ENCODE assay signal across 8 cellular contexts in the genomic region with DNA sequence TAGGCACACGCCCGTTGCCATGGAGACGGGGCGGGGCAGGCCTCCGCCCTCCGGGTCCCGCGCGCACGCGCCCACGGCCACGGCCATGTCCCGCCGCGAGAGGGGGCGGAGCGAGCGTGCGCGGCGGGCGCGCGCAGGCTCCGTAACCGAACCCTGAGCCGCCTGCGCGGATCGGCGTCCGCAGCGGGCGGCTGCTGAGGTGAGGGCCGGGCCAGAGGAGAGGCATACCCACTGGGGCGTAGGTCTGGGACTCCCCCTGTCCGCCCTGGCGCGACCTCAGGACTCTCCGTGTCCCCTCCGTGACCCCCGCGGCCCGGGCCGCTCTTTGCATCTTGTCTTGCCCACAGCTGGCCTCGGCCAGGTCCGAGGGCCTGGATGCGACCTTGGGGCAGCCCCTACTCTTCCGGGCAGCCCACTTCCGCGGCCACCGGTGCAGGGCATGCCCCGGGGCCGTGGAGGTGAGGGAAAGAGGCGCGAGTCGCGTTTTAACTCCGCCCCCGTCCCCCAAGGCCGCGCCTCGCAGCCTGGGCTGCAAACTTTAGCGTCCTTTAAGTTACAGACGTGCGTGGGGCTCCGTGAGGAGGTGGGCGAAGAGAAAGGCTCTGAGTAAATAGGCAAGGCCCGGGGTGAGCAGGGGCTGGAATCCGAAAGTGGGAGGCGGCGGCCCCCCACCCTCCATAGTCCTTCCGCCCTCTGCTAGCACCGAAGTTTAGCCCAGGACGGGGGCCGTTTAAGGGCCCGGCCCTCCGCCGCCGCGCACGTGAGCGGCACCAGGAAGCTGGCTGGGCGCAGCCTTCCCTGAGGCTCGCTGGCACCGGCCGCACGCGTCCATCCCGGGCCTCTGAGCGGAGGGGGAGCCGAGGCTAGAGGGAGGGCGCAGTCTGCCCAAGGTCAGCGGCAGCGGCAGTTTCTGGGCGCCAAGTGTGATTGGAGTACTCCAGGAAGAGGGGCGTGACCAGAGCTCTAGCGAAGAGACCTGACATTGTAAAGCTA. TPM values are rescaled to one million over a fixed set of nuclear protein-coding genes. Genes with fewer than 3 reads are reported as not detected.
DNase-seq lines count a peak whose midpoint lies in the region; ATAC-seq and TF ChIP-seq lines count a peak whose summit lies in the region.

A gene with protein sequence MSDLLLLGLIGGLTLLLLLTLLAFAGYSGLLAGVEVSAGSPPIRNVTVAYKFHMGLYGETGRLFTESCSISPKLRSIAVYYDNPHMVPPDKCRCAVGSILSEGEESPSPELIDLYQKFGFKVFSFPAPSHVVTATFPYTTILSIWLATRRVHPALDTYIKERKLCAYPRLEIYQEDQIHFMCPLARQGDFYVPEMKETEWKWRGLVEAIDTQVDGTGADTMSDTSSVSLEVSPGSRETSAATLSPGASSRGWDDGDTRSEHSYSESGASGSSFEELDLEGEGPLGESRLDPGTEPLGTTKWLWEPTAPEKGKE (plus strand): TSS at position 163 of the 993 bp plus-strand sequence. CDS start 3,053 bp downstream, outside the sequence.

- intact Hi-C loops in Right ventricle myocardium superior (cut with DNase I) = no loop called here
- intact Hi-C loops in tibial artery (cut with DNase I; ENCODE audit: low total_unique reads) = loop anchor here (1.0 to 10.0 kb wide), 2 partner anchors 169 to 277 kb away; a partner anchor contains a TSS

- POLR2A ChIA-PET in activated naive CD8-positive, alpha-beta T cell treated with anti-CD3 and anti-CD28 coated beads, Interleukin-2, amount 10 ng/mL, durations not matched to agents 7 days and 5 days (lab: Charles Lee) = interaction anchor here (0.6 to 7.2 kb wide), 11 partner anchors 10 to 1061 kb away, joined by 3 to 110 read pairs (median 3); a partner anchor contains a TSS

- no peaks in the 10 kb centered on the region for H3K36me3 ChIP-seq in Loucy (ENCODE audit: insufficient read depth, low read length)
- H3K36me3 ChIP-seq in parathyroid adenoma (ENCODE audit: control insufficient read depth, insufficient read depth, low read length) = no peaks in the 10 kb centered on the region
- H3K36me3 ChIP-seq in tibial artery = peaks cover 0 to 24% (median 0%) of the 10 kb centered on the region in 3 donors

- peaks cover 23% of the 10 kb centered on the region for H3K36me3 Mint-ChIP-seq in activated naive CD8-positive, alpha-beta T cell treated with anti-CD3 and anti-CD28 coated beads, Interleukin-2, amount 10 ng/mL, durations not matched to agents 7 days and 5 days

- H3K27me3 Mint-ChIP-seq in activated naive CD8-positive, alpha-beta T cell treated with anti-CD3 and anti-CD28 coated beads, Interleukin-2, amount 10 ng/mL, durations not matched to agents 7 days and 5 days = no peaks in the 10 kb centered on the region

- H3K79me2 ChIP-seq in Loucy (ENCODE audit: insufficient read depth, low read length) (peaks cover 42% of the 10 kb centered on the region), parathyroid adenoma (peaks cover 19% of the 10 kb centered on the region)

- H2AFZ ChIP-seq in Loucy (ENCODE audit: low read length) (peak within 1 kb of the TSS; percentile 76), parathyroid adenoma (peak within 1 kb of the TSS; percentile 99)

- H3K4me3 Mint-ChIP-seq in activated naive CD8-positive, alpha-beta T cell treated with anti-CD3 and anti-CD28 coated beads, Interleukin-2, amount 10 ng/mL, durations not matched to agents 7 days and 5 days = peak within 1 kb of the TSS; percentile 90

- no peaks in the 10 kb centered on the region for H3K9me2 ChIP-seq in Loucy (replicated peaks; ENCODE audit: low read depth, low read length)

- H3F3A ChIP-seq in Loucy (ENCODE audit: low read depth) = no peaks in the 10 kb centered on the region

- no peaks in the 10 kb centered on the region for H3K9me3 ChIP-seq in Loucy (ENCODE audit: insufficient read depth, low read depth, low read length)
- no peaks in the 10 kb centered on the region for H3K9me3 ChIP-seq in parathyroid adenoma (ENCODE audit: control insufficient read depth, low read length)
- no peaks in the 10 kb centered on the region for H3K9me3 ChIP-seq in tibial artery

- H3K4me2 ChIP-seq in Loucy (ENCODE audit: low read depth, low read length, poor library complexity, severe bottlenecking) = peak within 1 kb of the TSS; percentile 79
- H3K4me2 ChIP-seq in parathyroid adenoma (ENCODE audit: low read length) = peak within 1 kb of the TSS; percentile 91

- H3K27ac ChIP-seq in parathyroid adenoma (peak within 1 kb of the TSS; percentile 89), tibial artery (peak within 1 kb of the TSS; percentile 88 to 96)

- H3K9ac ChIP-seq in Loucy (ENCODE audit: low read depth, low read length, poor library complexity, severe bottlenecking) = peak within 1 kb of the TSS; percentile 96
- H3K9ac ChIP-seq in parathyroid adenoma = peak within 1 kb of the TSS; percentile 55

- H3K4me1 ChIP-seq in Loucy (ENCODE audit: insufficient read depth, low read length, poor library complexity, severe bottlenecking) = peaks cover 58% of the 10 kb centered on the region
- H3K4me1 ChIP-seq in parathyroid adenoma = peaks cover 15% of the 10 kb centered on the region
- H3K4me1 ChIP-seq in tibial artery = peaks cover 0 to 55% (median 21%) of the 10 kb centered on the region in 4 donors

- peak; percentile 78 for ATAC-seq in activated naive CD8-positive, alpha-beta T cell treated with anti-CD3 and anti-CD28 coated beads, Interleukin-2, amount 10 ng/mL, durations not matched to agents 7 days and 5 days (ENCODE audit: low read depth)
- ATAC-seq in Right ventricle myocardium superior (ENCODE audit: poor library complexity) = peak; percentile 96

- H3K9me3 Mint-ChIP-seq in activated naive CD8-positive, alpha-beta T cell treated with anti-CD3 and anti-CD28 coated beads, Interleukin-2, amount 10 ng/mL, durations not matched to agents 7 days and 5 days = no peaks in the 10 kb centered on the region

- no peak for TF ChIP-seq CTCF in Loucy (conservative IDR thresholded peaks at IDR 0.05; ENCODE audit: low read length)
- peak; percentile 9 for TF ChIP-seq CTCF in parathyroid adenoma (IDR thresholded peaks at IDR 0.05)
- TF ChIP-seq CTCF in tibial artery (IDR thresholded peaks at IDR 0.05) = no peak

- H3K27ac Mint-ChIP-seq in activated naive CD8-positive, alpha-beta T cell treated with anti-CD3 and anti-CD28 coated beads, Interleukin-2, amount 10 ng/mL, durations not matched to agents 7 days and 5 days = peak within 1 kb of the TSS; percentile 90

- H3K27me3 ChIP-seq in Loucy (ENCODE audit: insufficient read depth, low read length, poor library complexity, severe bottlenecking) = no peaks in the 10 kb centered on the region
- no peaks in the 10 kb centered on the region for H3K27me3 ChIP-seq in parathyroid adenoma (ENCODE audit: control insufficient read depth, insufficient read depth, low read length)
- H3K27me3 ChIP-seq in tibial artery = no peaks in the 10 kb centered on the region

- H3K4me1 Mint-ChIP-seq in activated naive CD8-positive, alpha-beta T cell treated with anti-CD3 and anti-CD28 coated beads, Interleukin-2, amount 10 ng/mL, durations not matched to agents 7 days and 5 days = peaks cover 55% of the 10 kb centered on the region

- H3K4me3 ChIP-seq in Loucy (ENCODE audit: low read length, poor library complexity, severe bottlenecking) (peak within 1 kb of the TSS; percentile 92), parathyroid adenoma (ENCODE audit: low read depth, low read length) (peak within 1 kb of the TSS; percentile 97), tibial artery (peak within 1 kb of the TSS; percentile 89 to 98)

- DNase-seq in GF-D8 (lab: John Stamatoyannopoulos, UW) (peak; percentile 81), H4 (ENCODE audit: low spot score) (peak; percentile 27), SW 1271 (lab: John Stamatoyannopoulos, UW) (peak; percentile 17 to 63), Right ventricle myocardium superior (peak; percentile 95), tibial artery (peak; percentile 87 to 94)
- DNase-seq in activated naive CD8-positive, alpha-beta T cell treated with anti-CD3 and anti-CD28 coated beads, Interleukin-2, amount 10 ng/mL, durations not matched to agents 7 days and 5 days = peak; percentile 98

- peaks cover 15% of the 10 kb centered on the region for H4K20me1 ChIP-seq in Loucy (ENCODE audit: insufficient read depth, low read length, poor library complexity, severe bottlenecking)

RNA-seq across cellular contexts. Expression of the gene that starts here (rescaled TPM):
- 37.7 and 48.2 TPM in 2 replicates for total RNA-seq in H4 (2014; rRNA removed; shearing (Covaris generic))
- total RNA-seq in activated naive CD8-positive, alpha-beta T cell treated with anti-CD3 and anti-CD28 coated beads, Interleukin-2, amount 10 ng/mL, durations not matched to agents 7 days and 5 days = 10 to 100 TPM; 49.3 to 49.8 TPM
- total RNA-seq in Right ventricle myocardium superior = 34.7 TPM

Comparison
In these comparisons a context has a peak if more than half of its experiments do, and no peak if none do; other contexts are left out.
1. Peak in every context shown above with its lines: DNase-seq, ATAC-seq, H3K4me3 ChIP-seq and H3K27ac ChIP-seq.
2. DNase-seq: peak in every context shown above with its lines; median percentile 98 in activated naive CD8-positive, alpha-beta T cell treated with anti-CD3 and anti-CD28 coated beads, Interleukin-2, amount 10 ng/mL, durations not matched to agents 7 days and 5 days; 95 in Right ventricle myocardium superior; 90 in tibial artery; 81 in GF-D8; 40 in SW 1271; 27 in H4.